Comparison of ENCODE assay signal across 10 cellular contexts in genomic region chr11:1760351-1761109, GRCh38. TPM values are rescaled to one million over a fixed set of nuclear protein-coding genes. Genes with fewer than 3 reads are reported as not detected.
DNase-seq lines count a peak whose midpoint lies in the region; ATAC-seq lines count a peak whose summit lies in the region.
"Had no signal": no experiment of that assay in that cellular context is flagged by ENCODE, and none has a peak within 500 bp of the region (broad histone marks: within the 10 kb centered on the region; RNA-seq: fewer than 3 reads in every experiment).

No MANE protein-coding gene starts in this region.

- no peaks in the 10 kb centered on the region for H3K9me3 ChIP-seq in CD8-positive, alpha-beta memory T cell (ENCODE audit: low read length)

- peak overlapping the region; percentile 54 for H3K27ac ChIP-seq in CD8-positive, alpha-beta memory T cell (ENCODE audit: low read depth, low read length)
- peak overlapping the region; percentile 96 for H3K27ac ChIP-seq in angular gyrus (ENCODE audit: low read depth, low read length)

- peaks cover 84% of the 10 kb centered on the region for H3K4me1 ChIP-seq in CD8-positive, alpha-beta memory T cell (ENCODE audit: insufficient read depth, low read length)

- intact Hi-C loops in left ventricle myocardium superior (cut with micrococcal nuclease), result no loop called here

- H3K27me3 ChIP-seq in CD8-positive, alpha-beta memory T cell (ENCODE audit: insufficient read depth, low read length, poor library complexity, severe bottlenecking), result no peaks in the 10 kb centered on the region

- H3K4me1 Mint-ChIP-seq in CD8-positive, alpha-beta memory T cell, result peaks cover 54 to 80% (median 61%) of the 10 kb centered on the region in 3 donors

- H3K4me3 Mint-ChIP-seq in CD8-positive, alpha-beta memory T cell, result peak overlapping the region in 4 of 7 donors; percentile 20 to 84 (median 32)

- peak; percentile 65 for ATAC-seq in left ventricle myocardium superior
- ATAC-seq in HG03108 (IDR thresholded peaks at IDR 0.05; ENCODE audit: unreplicated experiment), result no peak
- ATAC-seq in HG03442 (IDR thresholded peaks at IDR 0.05; ENCODE audit: unreplicated experiment), result no peak
- ATAC-seq in HG02798 (IDR thresholded peaks at IDR 0.05; ENCODE audit: poor library complexity, unreplicated experiment), result no peak

- H3K27me3 Mint-ChIP-seq in CD8-positive, alpha-beta memory T cell, result no peaks in the 10 kb centered on the region

- H3K36me3 ChIP-seq in CD8-positive, alpha-beta memory T cell (ENCODE audit: insufficient read depth, low read length), result no peaks in the 10 kb centered on the region

- no peak for DNase-seq in CD8-positive, alpha-beta memory T cell
- DNase-seq in left ventricle myocardium superior (peak; percentile 94), pulmonary artery endothelial cell (ENCODE audit: low read depth, low spot score) (peak; percentile 4)
- no peak for DNase-seq in stimulated activated CD4-positive, alpha-beta T cell treated with anti-CD3 and anti-CD28 coated beads, Interleukin-4, amount 100 ng/mL, for 24 hours
- DNase-seq: stimulated activated CD8-positive, alpha-beta memory T cell treated with anti-CD3 and anti-CD28 coated beads, Interleukin-4, amount 100 ng/mL, for 48 hours had no signal

- peak overlapping the region in 2 of 8 donors; percentile 15 to 77 for H3K27ac Mint-ChIP-seq in CD8-positive, alpha-beta memory T cell

- no peaks in the 10 kb centered on the region for H3K9me3 Mint-ChIP-seq in CD8-positive, alpha-beta memory T cell

- CTCF ChIA-PET in CD8-positive, alpha-beta memory T cell (lab: Charles Lee), result interaction anchor here (0.7 kb wide), 1 partner anchor 21 kb away, joined by 3 read pairs; no protein-coding TSS in a partner anchor

- no peak overlapping the region for H3K4me3 ChIP-seq in CD8-positive, alpha-beta memory T cell (ENCODE audit: low read length)

- POLR2A ChIA-PET in CD8-positive, alpha-beta memory T cell (lab: Charles Lee), result no interaction called here

- peaks cover 0 to 39% (median 4%) of the 10 kb centered on the region in 3 donors for H3K36me3 Mint-ChIP-seq in CD8-positive, alpha-beta memory T cell

RNA-seq across cellular contexts. Expression of gene CTSD, which starts 3.2 kb away (rescaled TPM):
- total RNA-seq in CD8-positive, alpha-beta memory T cell, result 100 to 1,000 TPM; 110 to 116 TPM
- 206 TPM for polyA plus RNA-seq in CD8-positive, alpha-beta memory T cell
- total RNA-seq in left ventricle myocardium superior (1,004 TPM), pulmonary artery endothelial cell (73.0 and 80.3 TPM in 2 replicates)

RNA-seq across cellular contexts. Expression of gene IFITM10, which starts 10.1 kb away (rescaled TPM):
- under 1 TPM; 0.39 to 0.95 TPM for total RNA-seq in CD8-positive, alpha-beta memory T cell
- 0.10 TPM for polyA plus RNA-seq in CD8-positive, alpha-beta memory T cell
- 0.77 TPM for total RNA-seq in left ventricle myocardium superior
- total RNA-seq in pulmonary artery endothelial cell, result 0.04 and 0.13 TPM in 2 replicates
- total RNA-seq: glomerular endothelial cell had no signal

Comparison
In these comparisons a context has a peak if more than half of its experiments do, and no peak if none do; other contexts are left out.
1. DNase-seq: peak in left ventricle myocardium superior (single experiment) and pulmonary artery endothelial cell (single experiment); none in CD8-positive, alpha-beta memory T cell (0 of 5) and stimulated activated CD4-positive, alpha-beta T cell treated with anti-CD3 and anti-CD28 coated beads, Interleukin-4, amount 100 ng/mL, for 24 hours (single experiment).